8 cellular contexts compared by ENCODE assay signal in genomic region chr1:25246600-25247023, GRCh38. TPM values are rescaled to one million over a fixed set of nuclear protein-coding genes. Genes with fewer than 3 reads are reported as not detected.
DNase-seq lines count a peak whose midpoint lies in the region; ATAC-seq and TF ChIP-seq lines count a peak whose summit lies in the region.

No MANE protein-coding gene starts in this region.

- H3K4me1 ChIP-seq in A673 (ENCODE audit: insufficient read depth, low read length, poor library complexity, severe bottlenecking) = peaks cover 20% of the 10 kb centered on the region
- H3K4me1 ChIP-seq in KMS-11 (ENCODE audit: low read depth, poor library complexity, severe bottlenecking) = peaks cover 49% of the 10 kb centered on the region
- H3K4me1 ChIP-seq in spleen = peaks cover 27 to 61% (median 50%) of the 10 kb centered on the region in 6 donors

- peak overlapping the region; percentile 96 for H3K4me3 Mint-ChIP-seq in activated naive CD8-positive, alpha-beta T cell

- H3K27ac Mint-ChIP-seq in activated naive CD8-positive, alpha-beta T cell = peak overlapping the region; percentile 98

- no peaks in the 10 kb centered on the region for H3K9me3 Mint-ChIP-seq in activated naive CD8-positive, alpha-beta T cell (ENCODE audit: low read depth)

- CTCF ChIA-PET in A673 (lab: Charles Lee) = no interaction called here

- peak overlapping the region; percentile 98 for H3K27ac ChIP-seq in A673 (ENCODE audit: low read depth, low read length, poor library complexity, severe bottlenecking)
- H3K27ac ChIP-seq in KMS-11 = peak overlapping the region; percentile 91
- peak overlapping the region; percentile 97 to 100 (median 100) for H3K27ac ChIP-seq in spleen

- intact Hi-C loops in A673 (cut with micrococcal nuclease; ENCODE audit: unreplicated experiment) = no loop called here
- intact Hi-C loops in spleen (cut with DNase I; ENCODE audit: low total_unique reads) = no loop called here

- peak; percentile 5 for ATAC-seq in GM19023 (IDR thresholded peaks at IDR 0.05; ENCODE audit: unreplicated experiment)

- H3K4me3 ChIP-seq in A673 (ENCODE audit: low read depth, low read length, poor library complexity, severe bottlenecking) (peak overlapping the region; percentile 83), KMS-11 (IDR thresholded peaks at IDR 0.05; ENCODE audit: insufficient read depth, low read depth, low read length) (peak overlapping the region; percentile 83), iPS-11a (ENCODE audit: low read depth, low read length) (peak overlapping the region; percentile 94), spleen (peak overlapping the region; percentile 69 to 100 (median 90))

- WGBS in spleen, 5 donors = 0% methylated on average over 20 to 53 of the region's 53 CpGs

- H3K79me2 ChIP-seq in KMS-11 (ENCODE audit: insufficient read depth, low read depth) = peaks cover 52% of the 10 kb centered on the region

- peaks cover 17% of the 10 kb centered on the region for H3K36me3 Mint-ChIP-seq in activated naive CD8-positive, alpha-beta T cell

- H2AFZ ChIP-seq in KMS-11 (ENCODE audit: low read depth) = peak overlapping the region; percentile 66; the same call in 1 of the 2 replicates

- H3K9me3 ChIP-seq in A673 (ENCODE audit: low read depth, low read length, poor library complexity, severe bottlenecking) = no peaks in the 10 kb centered on the region
- no peaks in the 10 kb centered on the region for H3K9me3 ChIP-seq in spleen

- TF ChIP-seq POLR2A in spleen (IDR thresholded peaks at IDR 0.05) = no peak

- H3K27me3 ChIP-seq in A673 (replicated peaks; ENCODE audit: insufficient read depth, low read depth, low read length, poor library complexity) = no peaks in the 10 kb centered on the region
- no peaks in the 10 kb centered on the region for H3K27me3 ChIP-seq in KMS-11 (ENCODE audit: insufficient read depth, low read depth)
- no peaks in the 10 kb centered on the region for H3K27me3 ChIP-seq in spleen (replicated peaks in 1 of 7)

- peak; percentile 33 for DNase-seq in A673 (ENCODE audit: low spot score)
- peak; percentile 91 for DNase-seq in spleen
- no peak for DNase-seq in 8988T
- no peak for DNase-seq in NCI-H2171 treated with DMSO at 0.1 percent for 48 hours (lab: John Stamatoyannopoulos, UW)

- peak overlapping the region; percentile 95 for H3K9ac ChIP-seq in KMS-11

- no TSS peak for BruUV-seq in A673 (replicated peaks; lab: Mats Ljungman, UMichigan)

- TF ChIP-seq CTCF in A673 (conservative IDR thresholded peaks at IDR 0.05; ENCODE audit: low read depth, low read length) (no peak), KMS-11 (conservative IDR thresholded peaks at IDR 0.05; ENCODE audit: low read depth, low read length) (no peak), spleen (IDR thresholded peaks at IDR 0.05 in 8 of 11, conservative IDR thresholded peaks at IDR 0.05 in 3 of 11) (no peak)

- H3K27me3 Mint-ChIP-seq in activated naive CD8-positive, alpha-beta T cell = no peaks in the 10 kb centered on the region

- peaks cover 42% of the 10 kb centered on the region for H3K36me3 ChIP-seq in A673 (ENCODE audit: insufficient read depth, low read length, poor library complexity, severe bottlenecking)
- H3K36me3 ChIP-seq in KMS-11 (ENCODE audit: insufficient read depth) = peaks cover 36% of the 10 kb centered on the region
- H3K36me3 ChIP-seq in spleen = peaks cover 0 to 51% (median 45%) of the 10 kb centered on the region in 6 donors

- H3K4me1 Mint-ChIP-seq in activated naive CD8-positive, alpha-beta T cell (ENCODE audit: low read depth) = peaks cover 48% of the 10 kb centered on the region

- peaks cover 16% of the 10 kb centered on the region; the same call in 1 of the 2 replicates for H4K20me1 ChIP-seq in KMS-11 (ENCODE audit: insufficient read depth)

- H3K4me2 ChIP-seq in KMS-11 = peak overlapping the region; percentile 94

- POLR2A ChIA-PET in A673 (lab: Charles Lee; ENCODE audit: low non-redundant PET) = interaction anchor here (0.6 kb wide), 1 partner anchor 302 kb away, joined by 3 read pairs; no protein-coding TSS in a partner anchor

RNA-seq across cellular contexts. Expression of gene RSRP1, which starts 0.6 kb away (rescaled TPM):
- total RNA-seq in A673 (2021) (62.1 and 65.3 TPM in 2 replicates), spleen (100 to 1,000 TPM; 159 to 394 (median 208) TPM)
- 100 to 1,000 TPM; 180 to 249 (median 247) TPM for polyA plus RNA-seq in spleen

RNA-seq across cellular contexts. Expression of gene SYF2, which starts 14.3 kb away (rescaled TPM):
- 28.8 and 30.2 TPM in 2 replicates for total RNA-seq in A673 (2021)
- total RNA-seq in spleen = 10 to 100 TPM; 38.1 to 69.3 (median 47.0) TPM
- 10 to 100 TPM; 80.5 to 98.3 (median 93.2) TPM for polyA plus RNA-seq in spleen

RNA-seq across cellular contexts. Expression of gene RHD, which starts 25.7 kb away (rescaled TPM):
- total RNA-seq in A673 (2021) (not detected in 2 replicates), spleen (1 to 10 TPM in 4 of 7 donors, under 1 TPM in 1, not detected in 2; 0.34 to 3.9 (median 1.8) TPM)
- polyA plus RNA-seq in spleen = under 1 TPM in 2 of 3 donors, not detected in 1; 0.03 to 0.10 TPM

Comparison
In these comparisons a context has a peak if more than half of its experiments do, and no peak if none do; other contexts are left out.
1. DNase-seq: peak in A673 (single experiment) and spleen (single experiment); none in 8988T (single experiment) and NCI-H2171 treated with DMSO at 0.1 percent for 48 hours (single experiment).
2. Peak in every context shown above with its lines, with median percentiles within 50 percentile points of each other: H3K27ac ChIP-seq and H3K4me3 ChIP-seq.